In genomic region chr16:54628796-54629625, GRCh38 we compare ENCODE assay signal across 15 cellular contexts.
DNase-seq lines count a peak whose midpoint lies in the region; ATAC-seq and TF ChIP-seq lines count a peak whose summit lies in the region.
"Had no signal": no experiment of that assay in that cellular context is flagged by ENCODE, and none has a peak within 500 bp of the region (broad histone marks: within the 10 kb centered on the region; RNA-seq: fewer than 3 reads in every experiment).

No MANE protein-coding gene starts in this region.

- in situ Hi-C loops in ACHN (cut with HindIII; ENCODE audit: low pct_ligation_motif_present, low pct_unique_long_range_greater_than_20kb, low sequenced_read_pairs) = no loop called here

- H3K9me3 ChIP-seq in hepatocyte (ENCODE audit: low read depth) (no peaks in the 10 kb centered on the region), lung (ENCODE audit: control insufficient read depth in 2 of 2, insufficient read depth in 1 of 2, low read length in 1 of 2) (no peaks in the 10 kb centered on the region)
- H3K9me3 ChIP-seq: BLaER1 treated with 17β-estradiol and CSF1 and Interleukin-3, amounts not matched to agents 10 nM and 100 nM had no signal

- TF ChIP-seq CTCF in hepatocyte (IDR thresholded peaks at IDR 0.05; ENCODE audit: poor library complexity) (no peak), lung (IDR thresholded peaks at IDR 0.05; ENCODE audit: control extremely low read depth, extremely low read depth) (no peak), nephron progenitor cell (IDR thresholded peaks at IDR 0.05) (no peak)

- H4K20me1 ChIP-seq in hepatocyte (ENCODE audit: insufficient read depth, poor library complexity, severe bottlenecking) = no peaks in the 10 kb centered on the region
- H4K20me1 ChIP-seq: BLaER1 treated with 17β-estradiol and CSF1 and Interleukin-3, amounts not matched to agents 10 nM and 100 nM had no signal

- no peak overlapping the region for H3K4me3 Mint-ChIP-seq in nephron progenitor cell

- H2AFZ ChIP-seq in ACC112 (ENCODE audit: low read length, unreplicated experiment) = peak overlapping the region; percentile 67
- H2AFZ ChIP-seq in hepatocyte = no peak overlapping the region
- H2AFZ ChIP-seq: PC-9 had no signal

- peak; percentile 37 for ATAC-seq in lung (ENCODE audit: insufficient read depth, low FRiP score)

- no peaks in the 10 kb centered on the region for H3K36me3 Mint-ChIP-seq in nephron progenitor cell (ENCODE audit: low read depth)

- H3K36me3 ChIP-seq in ACC112 (ENCODE audit: insufficient read depth, low read length) = no peaks in the 10 kb centered on the region
- H3K36me3 ChIP-seq in hepatocyte (replicated peaks; ENCODE audit: insufficient read depth, low read depth) = no peaks in the 10 kb centered on the region
- H3K36me3 ChIP-seq in lung (ENCODE audit: control insufficient read depth in 2 of 2, insufficient read depth in 2 of 2, low read length in 2 of 2) = no peaks in the 10 kb centered on the region
- H3K36me3 ChIP-seq: BLaER1 treated with 17β-estradiol and CSF1 and Interleukin-3, amounts not matched to agents 10 nM and 100 nM had no signal

- no peaks in the 10 kb centered on the region for H3K9me2 ChIP-seq in hepatocyte (replicated peaks; ENCODE audit: insufficient read depth)

- peak overlapping the region; percentile 59 for H3K4me2 ChIP-seq in hepatocyte
- H3K4me2 ChIP-seq: KMS-11, PC-9 had no signal

- H3K4me1 ChIP-seq in ACC112 (ENCODE audit: control insufficient read depth, insufficient read depth, low read length, unreplicated experiment) = peaks cover 19% of the 10 kb centered on the region
- H3K4me1 ChIP-seq in hepatocyte (ENCODE audit: insufficient read depth) = peaks cover 23% of the 10 kb centered on the region
- no peaks in the 10 kb centered on the region for H3K4me1 ChIP-seq in lung (ENCODE audit: control insufficient read depth in 2 of 2, insufficient read depth in 2 of 2, low read length in 2 of 2)

- no peaks in the 10 kb centered on the region for H3K9me3 Mint-ChIP-seq in nephron progenitor cell

- H3K4me3 ChIP-seq in ACC112 (ENCODE audit: low read depth, low read length) (no peak overlapping the region), hepatocyte (no peak overlapping the region), lung (no peak overlapping the region)
- H3K4me3 ChIP-seq: BLaER1 treated with 17β-estradiol and CSF1 and Interleukin-3, amounts not matched to agents 10 nM and 100 nM; PC-9 had no signal

- H3K27me3 ChIP-seq in ACC112 (ENCODE audit: insufficient read depth, low read length) (no peaks in the 10 kb centered on the region), hepatocyte (no peaks in the 10 kb centered on the region), lung (ENCODE audit: control insufficient read depth, insufficient read depth) (no peaks in the 10 kb centered on the region)
- H3K27me3 ChIP-seq: BLaER1 treated with 17β-estradiol and CSF1 and Interleukin-3, amounts not matched to agents 10 nM and 100 nM had no signal

- H3K4me1 Mint-ChIP-seq in nephron progenitor cell = peaks cover 32% of the 10 kb centered on the region

- H3K27ac Mint-ChIP-seq in nephron progenitor cell = no peak overlapping the region

- DNase-seq in NCI-H748 (lab: John Stamatoyannopoulos, UW; ENCODE audit: unreplicated experiment) (peak; percentile 42), hepatocyte (ENCODE audit: low spot score) (peak; percentile 57), lung (ENCODE audit: low spot score) (peak; percentile 71), ACHN (no peak), nephron progenitor cell (no peak), Kasumi-1 (lab: John Stamatoyannopoulos, UW) (no peak)
- DNase-seq in effector CD8-positive, alpha-beta T cell (lab: John Stamatoyannopoulos, UW) = no peak
- DNase-seq: DMS 273 treated with DMSO at 0.1 percent for 48 hours, NCI-H1105, NCI-H1694 treated with DMSO at 0.1 percent for 48 hours, NCI-H82, PC-9 had no signal

- H3K27me3 Mint-ChIP-seq in nephron progenitor cell (ENCODE audit: low read depth, poor library complexity) = peaks cover under 1% of the 10 kb centered on the region

- no peaks in the 10 kb centered on the region for H3K79me2 ChIP-seq in ACC112 (ENCODE audit: control insufficient read depth, insufficient read depth, low read length, unreplicated experiment)
- no peaks in the 10 kb centered on the region for H3K79me2 ChIP-seq in hepatocyte

- 39% methylated on average over 17 of the region's 17 CpGs for WGBS in hepatocyte (ENCODE audit: low lambda C conversion rate, missing lambda C conversion rate)
- 57 to 73% methylated on average over 17 of the region's 17 CpGs for WGBS in lung, 2 donors

- 0 out of 2 replicates have a peak overlapping the region, but pooled peaks have one; percentile 89 for H3K27ac ChIP-seq in ACC112 (ENCODE audit: low read depth, low read length)
- peak overlapping the region; percentile 32 for H3K27ac ChIP-seq in hepatocyte
- H3K27ac ChIP-seq in lung (ENCODE audit: low read depth in 1 of 2, low read length in 1 of 2) = no peak overlapping the region
- H3K27ac ChIP-seq: BLaER1 treated with 17β-estradiol and CSF1 and Interleukin-3, amounts not matched to agents 10 nM and 100 nM; KMS-11; PC-9 had no signal

Comparison
In these comparisons a context has a peak if more than half of its experiments do, and no peak if none do; other contexts are left out.
1. H3K27ac ChIP-seq: peak in ACC112 (single experiment) and hepatocyte (single experiment); none in lung (0 of 2).
2. DNase-seq: peak in NCI-H748 (single experiment), hepatocyte (single experiment) and lung (single experiment); none in effector CD8-positive, alpha-beta T cell (single experiment), ACHN (single experiment), nephron progenitor cell (single experiment) and Kasumi-1 (0 of 2).